In genomic region chr10:111916011-111916410, GRCh38 we compare ENCODE assay signal across 24 cellular contexts.
A peak's percentile ranks its signal among the peaks of the same experiment; 100 is the strongest.
DNase-seq lines count a peak whose midpoint lies in the region; ATAC-seq and TF ChIP-seq lines count a peak whose summit lies in the region.
"Had no signal": no experiment of that assay in that cellular context is flagged by ENCODE, and none has a peak within 500 bp of the region (broad histone marks: within the 10 kb centered on the region; RNA-seq: fewer than 3 reads in every experiment).

No MANE protein-coding gene starts in this region.

- no peak overlapping the region for H3K4me3 Mint-ChIP-seq in osteocyte (ENCODE audit: unreplicated experiment)
- H3K4me3 Mint-ChIP-seq: B cell; CD14-positive monocyte; CD4-positive, alpha-beta memory T cell; CD4-positive, CD25-positive, alpha-beta regulatory T cell; CD8-positive, alpha-beta memory T cell had no signal

- peaks cover 9% of the 10 kb centered on the region for H3K9me3 Mint-ChIP-seq in osteocyte (ENCODE audit: unreplicated experiment)
- H3K9me3 Mint-ChIP-seq: CD4-positive, CD25-positive, alpha-beta regulatory T cell had no signal

- ATAC-seq in HG02642 (IDR thresholded peaks at IDR 0.05; ENCODE audit: poor library complexity, unreplicated experiment) = no peak
- ATAC-seq: A549, GM12878 had no signal

- no peak overlapping the region for H3K27ac Mint-ChIP-seq in osteocyte (ENCODE audit: unreplicated experiment)
- H3K27ac Mint-ChIP-seq: B cell; CD14-positive monocyte; CD4-positive, alpha-beta memory T cell; CD8-positive, alpha-beta memory T cell had no signal

- H3K27me3 Mint-ChIP-seq in osteocyte (ENCODE audit: unreplicated experiment) = no peaks in the 10 kb centered on the region

- no peaks in the 10 kb centered on the region for H3K4me1 Mint-ChIP-seq in osteocyte (ENCODE audit: unreplicated experiment)
- H3K4me1 Mint-ChIP-seq: B cell; CD14-positive monocyte; CD4-positive, alpha-beta memory T cell; CD4-positive, CD25-positive, alpha-beta regulatory T cell; CD8-positive, alpha-beta memory T cell had no signal

- TF ChIP-seq CTCF in C4-2B (conservative IDR thresholded peaks at IDR 0.05) = no peak
- TF ChIP-seq CTCF in VCaP (conservative IDR thresholded peaks at IDR 0.05) = no peak
- TF ChIP-seq CTCF in osteocyte (IDR thresholded peaks at IDR 0.05) = no peak

- DNase-seq in NCI-H82 (lab: John Stamatoyannopoulos, UW) (peak; percentile 32), NCI-H1436 (lab: John Stamatoyannopoulos, UW) (no peak), osteocyte (ENCODE audit: extremely low spot score, unreplicated experiment) (no peak)
- DNase-seq: AML-193; CD4-positive, alpha-beta memory T cell; CD4-positive, CD25-positive, alpha-beta regulatory T cell; CD8-positive, alpha-beta memory T cell; COR-L47; DMS 273 treated with DMSO at 0.1 percent for 48 hours; DMS153; DMS53; DMS79; DND-41; EL; GDM1 had no signal

- peak overlapping the region; percentile 17; the same call in 1 of the 2 replicates for H3K27ac ChIP-seq in C4-2B
- H3K27ac ChIP-seq in VCaP = peak overlapping the region; percentile 3; the same call in 1 of the 2 replicates
- H3K27ac ChIP-seq: 22Rv1; A549; BLaER1 treated with 17β-estradiol and CSF1 and Interleukin-3, amounts not matched to agents 10 nM and 100 nM had no signal

- no peaks in the 10 kb centered on the region for H3K36me3 Mint-ChIP-seq in osteocyte (ENCODE audit: unreplicated experiment)
- H3K36me3 Mint-ChIP-seq: CD14-positive monocyte; CD4-positive, alpha-beta memory T cell; CD4-positive, CD25-positive, alpha-beta regulatory T cell; CD8-positive, alpha-beta memory T cell had no signal
